Comparison of ENCODE assay signal across 27 cellular contexts in the genomic region with DNA sequence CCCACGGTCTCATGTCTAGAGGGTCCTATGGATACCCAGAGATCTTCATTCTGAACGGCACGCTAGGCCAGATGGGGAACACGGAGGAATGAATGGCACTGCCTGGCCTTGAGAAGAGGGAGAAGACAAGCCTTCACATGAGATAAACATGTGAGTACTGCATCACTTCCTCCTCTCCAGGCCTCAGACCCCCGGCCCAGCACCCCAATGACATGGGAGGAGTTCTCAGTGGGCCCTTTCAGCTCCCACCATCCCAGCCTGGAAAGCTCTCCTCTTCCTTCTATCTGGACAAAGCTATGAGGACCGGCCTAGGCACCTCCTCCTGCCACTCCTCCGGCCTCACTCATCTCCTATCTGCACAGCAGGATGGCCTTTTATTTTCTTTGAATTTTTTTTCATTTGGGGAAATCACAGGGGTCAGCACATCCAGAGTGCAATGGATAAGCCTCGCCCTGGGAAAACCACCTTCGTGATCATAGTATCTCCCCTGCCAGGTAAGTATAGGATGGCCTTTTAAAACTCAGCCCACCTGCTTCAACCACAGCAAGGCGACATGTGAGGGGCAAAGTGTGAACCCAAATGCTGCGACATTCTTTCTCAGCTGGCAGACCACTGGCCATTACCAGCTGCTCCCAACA. TPM values are rescaled to one million over a fixed set of nuclear protein-coding genes. Genes with fewer than 3 reads are reported as not detected.
A peak's percentile ranks its signal among the peaks of the same experiment; 100 is the strongest.
DNase-seq lines count a peak whose midpoint lies in the region; ATAC-seq and TF ChIP-seq lines count a peak whose summit lies in the region.
"Had no signal": no experiment of that assay in that cellular context is flagged by ENCODE, and none has a peak within 500 bp of the region (broad histone marks: within the 10 kb centered on the region; RNA-seq: fewer than 3 reads in every experiment).

No MANE protein-coding gene starts in this region.

- no peak overlapping the region for H3K27ac Mint-ChIP-seq in activated CD4-positive, alpha-beta T cell treated with anti-CD3 and anti-CD28 coated beads for 36 hours
- H3K27ac Mint-ChIP-seq: CD8-positive, alpha-beta T cell had no signal

- TF ChIP-seq POLR2A in spleen (IDR thresholded peaks at IDR 0.05) = no peak

- H3K4me3 Mint-ChIP-seq in activated CD4-positive, alpha-beta T cell treated with anti-CD3 and anti-CD28 coated beads for 36 hours = no peak overlapping the region
- H3K4me3 Mint-ChIP-seq: CD8-positive, alpha-beta T cell had no signal

- POLR2A ChIA-PET in activated CD4-positive, alpha-beta T cell treated with anti-CD3 and anti-CD28 coated beads for 36 hours (lab: Charles Lee) = no interaction called here

- peak; percentile 47 for DNase-seq in activated CD4-positive, alpha-beta T cell treated with anti-CD3 and anti-CD28 coated beads for 36 hours
- no peak for DNase-seq in activated CD4-positive, alpha-beta T cell treated with anti-CD3 and anti-CD28 coated beads for 48 hours
- DNase-seq in astrocyte of the cerebellum (ENCODE audit: low read depth) (peak; percentile 33), fibroblast of villous mesenchyme (ENCODE audit: low read depth) (peak; percentile 70), spleen (peak; percentile 15), NCI-H82 (lab: John Stamatoyannopoulos, UW) (no peak), NCI-H1436 (lab: John Stamatoyannopoulos, UW) (no peak)
- no peak for DNase-seq in activated effector memory CD4-positive, alpha-beta T cell treated with anti-CD3 and anti-CD28 coated beads, Interleukin-2, amount 50 U/mL, for 16 hours
- DNase-seq: ACHN, C1 segment of cervical spinal cord, DMS153, Kasumi-1, MG63, NCI-H1048, NCI-H1417 treated with DMSO at 0.1 percent for 48 hours, NCI-H187 treated with DMSO at 0.1 percent for 48 hours, NCI-H2107, NCI-H2227 treated with DMSO at 0.1 percent for 48 hours, NCI-H510A, PC-9, RPMI8226, SIG-M5, SK-N-SH had no signal

- no peak for TF ChIP-seq CTCF in astrocyte of the cerebellum (IDR thresholded peaks at IDR 0.05; ENCODE audit: low read depth, low read length, missing control alignments)
- TF ChIP-seq CTCF in fibroblast of villous mesenchyme (IDR thresholded peaks at IDR 0.05; ENCODE audit: insufficient read depth, low read depth, low read length) = no peak
- no peak for TF ChIP-seq CTCF in spleen (IDR thresholded peaks at IDR 0.05 in 8 of 11, conservative IDR thresholded peaks at IDR 0.05 in 3 of 11)

- in situ Hi-C loops in astrocyte of the cerebellum (cut with HindIII; ENCODE audit: low sequenced_read_pairs) = no loop called here

- intact Hi-C loops in activated CD4-positive, alpha-beta T cell treated with anti-CD3 and anti-CD28 coated beads for 36 hours (cut with DNase I, micrococcal nuclease) = no loop called here
- intact Hi-C loops in spleen (cut with DNase I; ENCODE audit: low total_unique reads) = no loop called here

- H3K4me1 Mint-ChIP-seq in activated CD4-positive, alpha-beta T cell treated with anti-CD3 and anti-CD28 coated beads for 36 hours = no peaks in the 10 kb centered on the region

- H3K36me3 ChIP-seq in spleen = no peaks in the 10 kb centered on the region
- H3K36me3 ChIP-seq: MG63 had no signal

- H3K9me3 Mint-ChIP-seq in activated CD4-positive, alpha-beta T cell treated with anti-CD3 and anti-CD28 coated beads for 36 hours (ENCODE audit: low read depth) = no peaks in the 10 kb centered on the region
- H3K9me3 Mint-ChIP-seq: CD8-positive, alpha-beta T cell had no signal

- no peak overlapping the region for H3K27ac ChIP-seq in spleen
- H3K27ac ChIP-seq: 22Rv1, PC-9 had no signal

- no peaks in the 10 kb centered on the region for H3K36me3 Mint-ChIP-seq in activated CD4-positive, alpha-beta T cell treated with anti-CD3 and anti-CD28 coated beads for 36 hours (ENCODE audit: low read depth)
- H3K36me3 Mint-ChIP-seq: CD8-positive, alpha-beta T cell had no signal

- H3K27me3 ChIP-seq in spleen (replicated peaks in 1 of 7) = no peaks in the 10 kb centered on the region
- H3K27me3 ChIP-seq: MG63 had no signal

- 83 to 87% (median 85%) methylated on average over 11 of the region's 11 CpGs for WGBS in spleen, 5 donors

- CTCF ChIA-PET in activated CD4-positive, alpha-beta T cell treated with anti-CD3 and anti-CD28 coated beads for 36 hours (lab: Charles Lee) = no interaction called here

- no peaks in the 10 kb centered on the region for H3K27me3 Mint-ChIP-seq in activated CD4-positive, alpha-beta T cell treated with anti-CD3 and anti-CD28 coated beads for 36 hours

- peaks cover 0 to 23% (median 10%) of the 10 kb centered on the region in 6 donors for H3K4me1 ChIP-seq in spleen

- H3K9me3 ChIP-seq in spleen = no peaks in the 10 kb centered on the region
- H3K9me3 ChIP-seq: MG63, SK-N-SH had no signal

- ATAC-seq in activated CD4-positive, alpha-beta T cell treated with anti-CD3 and anti-CD28 coated beads for 36 hours = no peak
- ATAC-seq: CD8-positive, alpha-beta T cell had no signal

- no peak overlapping the region for H3K4me3 ChIP-seq in astrocyte of the cerebellum (ENCODE audit: low read depth, low read length)
- no peak overlapping the region for H3K4me3 ChIP-seq in fibroblast of villous mesenchyme (ENCODE audit: low read depth, low read length)
- no peak overlapping the region for H3K4me3 ChIP-seq in spleen
- H3K4me3 ChIP-seq: MG63, PC-9 had no signal

RNA-seq across cellular contexts. Expression of a gene that starts 39.2 kb away (rescaled TPM):
- 10 to 100 TPM; 31.3 to 35.9 TPM for total RNA-seq in activated CD4-positive, alpha-beta T cell treated with anti-CD3 and anti-CD28 coated beads for 36 hours
- total RNA-seq in fibroblast of villous mesenchyme (302 and 522 TPM in 2 replicates), spleen (10 to 100 TPM; 26.5 to 58.5 (median 32.8) TPM)
- polyA plus RNA-seq in spleen = 10 to 100 TPM; 10.7 to 18.4 (median 11.9) TPM

RNA-seq across cellular contexts. Expression of a gene that starts 45.1 kb away (rescaled TPM):
- 100 to 1,000 TPM; 298 to 464 TPM for total RNA-seq in activated CD4-positive, alpha-beta T cell treated with anti-CD3 and anti-CD28 coated beads for 36 hours
- total RNA-seq in fibroblast of villous mesenchyme = 445 and 462 TPM in 2 replicates
- total RNA-seq in spleen = 100 to 1,000 TPM in 6 of 7 donors, 10 to 100 TPM in 1; 93.8 to 271 (median 215) TPM
- polyA plus RNA-seq in spleen = 100 to 1,000 TPM; 121 to 224 (median 173) TPM

RNA-seq across cellular contexts. Expression of a gene that starts 58.3 kb away (rescaled TPM):
- under 1 TPM in 1 of 2 experiments, not detected in 1; 0.05 TPM for total RNA-seq in activated CD4-positive, alpha-beta T cell treated with anti-CD3 and anti-CD28 coated beads for 36 hours
- under 0.01 TPM in 1 of 2 replicates, not detected in the other for total RNA-seq in fibroblast of villous mesenchyme
- total RNA-seq in spleen = 1 to 10 TPM in 5 of 7 donors, under 1 TPM in 2; 0.54 to 3.5 (median 1.3) TPM
- under 1 TPM; 0.06 to 0.26 (median 0.24) TPM for polyA plus RNA-seq in spleen
- total RNA-seq: G401, H4, PC-9 had no signal

Comparison
In these comparisons a context has a peak if more than half of its experiments do, and no peak if none do; other contexts are left out.
1. DNase-seq: peak in activated CD4-positive, alpha-beta T cell treated with anti-CD3 and anti-CD28 coated beads for 36 hours (single experiment), astrocyte of the cerebellum (single experiment), fibroblast of villous mesenchyme (single experiment) and spleen (single experiment); none in activated CD4-positive, alpha-beta T cell treated with anti-CD3 and anti-CD28 coated beads for 48 hours (single experiment), NCI-H82 (single experiment), NCI-H1436 (single experiment) and activated effector memory CD4-positive, alpha-beta T cell treated with anti-CD3 and anti-CD28 coated beads, Interleukin-2, amount 50 U/mL, for 16 hours (single experiment).